In genomic region chr12:32049956-32050355, GRCh38 we compare ENCODE assay signal across 1 cellular context.
TF ChIP-seq lines count a peak whose summit lies in the region.

No MANE protein-coding gene starts in this region.

TF ChIP-seq in K562, 482 proteins besides CTCF, POLR2A, EP300 and RAD21:
- TF ChIP-seq ZNF407 (IDR thresholded peaks at IDR 0.05; ENCODE audit: low read depth) (no peak), ATF3 (IDR thresholded peaks at IDR 0.05) (peak; percentile 25; the same call in 1 of the 2 replicates), ATF3 (CRISPR knock-in tag; conservative IDR thresholded peaks at IDR 0.05) (no peak)
